25 cellular contexts compared by ENCODE assay signal in genomic region chrX:39385022-39385421, GRCh38.
"Had no signal": no experiment of that assay in that cellular context is flagged by ENCODE, and none has a peak within 500 bp of the region (broad histone marks: within the 10 kb centered on the region; RNA-seq: fewer than 3 reads in every experiment).

No MANE protein-coding gene starts in this region.

- ATAC-seq: effector memory CD8-positive, alpha-beta T cell; foreskin keratinocyte; gastrocnemius medialis; heart right ventricle; left cardiac atrium; left lung; left ventricle myocardium superior; lower lobe of right lung; mucosa of descending colon; naive thymus-derived CD8-positive, alpha-beta T cell had no signal

- H3K36me3 ChIP-seq: colonic mucosa, esophagus muscularis mucosa, gastrocnemius medialis, heart right ventricle, left lung, lower lobe of right lung had no signal

- H3K27ac Mint-ChIP-seq: dendritic cell treated with granulocyte-macrophage colony-stimulating factor and Interleukin-4, amounts not matched to agents 40 ng/mL and 50 ng/mL, for 4 days; effector memory CD8-positive, alpha-beta T cell; endodermal cell; mesothelial cell of epicardium; naive thymus-derived CD8-positive, alpha-beta T cell had no signal

- H3K27me3 Mint-ChIP-seq: naive thymus-derived CD8-positive, alpha-beta T cell had no signal

- H3K4me3 Mint-ChIP-seq: dendritic cell treated with granulocyte-macrophage colony-stimulating factor and Interleukin-4, amounts not matched to agents 40 ng/mL and 50 ng/mL, for 4 days; effector memory CD8-positive, alpha-beta T cell; endodermal cell; mesothelial cell of epicardium; naive B cell; naive thymus-derived CD8-positive, alpha-beta T cell had no signal

- H3K9me3 ChIP-seq: colonic mucosa, esophagus muscularis mucosa, gastrocnemius medialis, heart right ventricle, left lung, lower lobe of right lung, mucosa of descending colon had no signal

- H3K4me1 ChIP-seq: colonic mucosa, esophagus muscularis mucosa, foreskin keratinocyte, gastrocnemius medialis, heart right ventricle, left lung, lower lobe of right lung had no signal

- FAIRE-seq: endometrium, islet of Langerhans, keratinocyte had no signal

- H3K4me3 ChIP-seq: colonic mucosa, esophagus muscularis mucosa, gastrocnemius medialis, heart right ventricle, left lung, lower lobe of right lung, mucosa of descending colon had no signal

- H3K9me3 Mint-ChIP-seq: dendritic cell treated with granulocyte-macrophage colony-stimulating factor and Interleukin-4, amounts not matched to agents 40 ng/mL and 50 ng/mL, for 4 days; effector memory CD8-positive, alpha-beta T cell; naive B cell; naive thymus-derived CD8-positive, alpha-beta T cell had no signal

- DNase-seq: colonic mucosa; cortex of kidney; effector CD8-positive, alpha-beta T cell; effector memory CD8-positive, alpha-beta T cell; endodermal cell; foreskin keratinocyte; gastrocnemius medialis; glutamatergic neuron; head of caudate nucleus; heart right ventricle; hippocampal formation; left cardiac atrium; left lung; left ventricle myocardium superior; lower lobe of right lung; mesenchymal stem cell; mucosa of descending colon; naive B cell; naive thymus-derived CD8-positive, alpha-beta T cell had no signal

- H3K36me3 Mint-ChIP-seq: mesothelial cell of epicardium; naive B cell; naive thymus-derived CD8-positive, alpha-beta T cell had no signal

- H3K27me3 ChIP-seq: colonic mucosa, foreskin keratinocyte, gastrocnemius medialis, left lung had no signal

- H3K27ac ChIP-seq: colonic mucosa, esophagus muscularis mucosa, foreskin keratinocyte, gastrocnemius medialis, heart right ventricle, left lung, lower lobe of right lung had no signal
